8 cellular contexts compared by ENCODE assay signal in genomic region chr19:48872884-48873475, GRCh38. TPM values are rescaled to one million over a fixed set of nuclear protein-coding genes. Genes with fewer than 3 reads are reported as not detected.
DNase-seq lines count a peak whose midpoint lies in the region; ATAC-seq and TF ChIP-seq lines count a peak whose summit lies in the region.

No MANE protein-coding gene starts in this region.

- no peaks in the 10 kb centered on the region for H3K27me3 Mint-ChIP-seq in activated naive CD4-positive, alpha-beta T cell treated with anti-CD3 and anti-CD28 coated beads, Interleukin-2, amount 50 U/mL, for 24 hours

- H3K27ac ChIP-seq in SJSA1, result peak overlapping the region; percentile 100
- peak overlapping the region; percentile 99 for H3K27ac ChIP-seq in thymus (ENCODE audit: low read depth)

- no peak for ATAC-seq in HG02973 (IDR thresholded peaks at IDR 0.05; ENCODE audit: unreplicated experiment)

- H3K4me3 Mint-ChIP-seq in activated naive CD4-positive, alpha-beta T cell treated with anti-CD3 and anti-CD28 coated beads, Interleukin-2, amount 50 U/mL, for 24 hours, result peak overlapping the region; percentile 99

- 16% methylated on average over 14 of the region's 14 CpGs for WGBS in thymus

- H3K4me3 ChIP-seq in SJSA1 (peak overlapping the region; percentile 95), thymus (ENCODE audit: low read length) (peak overlapping the region; percentile 82)

- no peak for TF ChIP-seq CTCF in GM10266 (IDR thresholded peaks at IDR 0.05; ENCODE audit: control insufficient read depth, insufficient read depth, low read depth, missing control alignments)

- H3K4me1 ChIP-seq in SJSA1 (replicated peaks) (peaks cover 43% of the 10 kb centered on the region), thymus (ENCODE audit: control insufficient read depth, insufficient read depth, low read length) (peaks cover 20% of the 10 kb centered on the region)

- H3K9me3 Mint-ChIP-seq in activated naive CD4-positive, alpha-beta T cell treated with anti-CD3 and anti-CD28 coated beads, Interleukin-2, amount 50 U/mL, for 24 hours, result no peaks in the 10 kb centered on the region

- peaks cover 34% of the 10 kb centered on the region for H3K36me3 Mint-ChIP-seq in activated naive CD4-positive, alpha-beta T cell treated with anti-CD3 and anti-CD28 coated beads, Interleukin-2, amount 50 U/mL, for 24 hours

- H3K9me3 ChIP-seq in SJSA1 (replicated peaks) (0 out of 2 replicates have a peak, but pooled peaks cover 5% of the 10 kb centered on the region), thymus (ENCODE audit: control insufficient read depth) (no peaks in the 10 kb centered on the region)

- H3K36me3 ChIP-seq in SJSA1 (peaks cover 55% of the 10 kb centered on the region), thymus (ENCODE audit: control insufficient read depth, insufficient read depth) (peaks cover 24% of the 10 kb centered on the region)

- H3K27ac Mint-ChIP-seq in activated naive CD4-positive, alpha-beta T cell treated with anti-CD3 and anti-CD28 coated beads, Interleukin-2, amount 50 U/mL, for 24 hours, result peak overlapping the region; percentile 99

- DNase-seq in GM10266 (ENCODE audit: extremely low spot score), result peak; percentile 86
- DNase-seq in Kasumi-1 (lab: John Stamatoyannopoulos, UW), result peak; percentile 87 to 89
- peak; percentile 94 to 95 for DNase-seq in SJSA1 (ENCODE audit: low read depth in 1 of 2, low spot score in 2 of 2)
- peak; percentile 81 for DNase-seq in germinal center (ENCODE audit: low spot score)
- peak in 34 of 56 donors; percentile 7 to 81 (median 40) for DNase-seq in nucleus accumbens (lab: John Stamatoyannopoulos, UW)

- peaks cover 29% of the 10 kb centered on the region for H3K4me1 Mint-ChIP-seq in activated naive CD4-positive, alpha-beta T cell treated with anti-CD3 and anti-CD28 coated beads, Interleukin-2, amount 50 U/mL, for 24 hours

- H3K27me3 ChIP-seq in SJSA1 (replicated peaks), result no peaks in the 10 kb centered on the region
- no peaks in the 10 kb centered on the region for H3K27me3 ChIP-seq in thymus (ENCODE audit: control insufficient read depth, insufficient read depth)

RNA-seq across cellular contexts. Expression of gene PPP1R15A, which starts 0.8 kb away (rescaled TPM):
- total RNA-seq in SJSA1 (2014; rRNA removed; shearing (Covaris generic)), result 79.5 and 86.0 TPM in 2 replicates
- polyA plus RNA-seq in thymus, result 40.0 TPM

RNA-seq across cellular contexts. Expression of gene PLEKHA4, which starts 4.6 kb away (rescaled TPM):
- total RNA-seq in SJSA1 (2014; rRNA removed; shearing (Covaris generic)), result 3.5 and 11.8 TPM in 2 replicates
- 17.3 TPM for polyA plus RNA-seq in thymus

RNA-seq across cellular contexts. Expression of gene TULP2, which starts 25.6 kb away (rescaled TPM):
- not detected in 2 replicates for total RNA-seq in SJSA1 (2014; rRNA removed; shearing (Covaris generic))
- polyA plus RNA-seq in thymus, result 0.02 TPM

RNA-seq across cellular contexts. Expression of gene NUCB1, which starts 27.1 kb away (rescaled TPM):
- 200 and 215 TPM in 2 replicates for total RNA-seq in SJSA1 (2014; rRNA removed; shearing (Covaris generic))
- polyA plus RNA-seq in thymus, result 119 TPM

RNA-seq across cellular contexts. Expression of gene HSD17B14, which starts 36.7 kb away (rescaled TPM):
- total RNA-seq in SJSA1 (2014; rRNA removed; shearing (Covaris generic)), result not detected in 2 replicates
- polyA plus RNA-seq in thymus, result 20.4 TPM

Comparison
In these comparisons a context has a peak if more than half of its experiments do, and no peak if none do; other contexts are left out.
1. DNase-seq: peak in every context shown above with its lines; median percentile 94 in SJSA1; 88 in Kasumi-1; 86 in GM10266; 81 in germinal center; 40 in nucleus accumbens.